9 cellular contexts compared by ENCODE assay signal in genomic region chr6:46491201-46491788, GRCh38. TPM values are rescaled to one million over a fixed set of nuclear protein-coding genes. Genes with fewer than 3 reads are reported as not detected.
A peak's percentile ranks its signal among the peaks of the same experiment; 100 is the strongest.
DNase-seq lines count a peak whose midpoint lies in the region; ATAC-seq, FAIRE-seq and TF ChIP-seq lines count a peak whose summit lies in the region.
"Had no signal": no experiment of that assay in that cellular context is flagged by ENCODE, and none has a peak within 500 bp of the region (broad histone marks: within the 10 kb centered on the region; RNA-seq: fewer than 3 reads in every experiment).

TSS of gene RCAN2 (minus strand) at chr6:46491449.

- DNase-seq in D721Med (ENCODE audit: insufficient read length, low spot score) (peak; percentile 34), NCI-H128 (lab: John Stamatoyannopoulos, UW; ENCODE audit: unreplicated experiment) (peak; percentile 25), fibroblast of lung (ENCODE audit: low read depth in 2 of 2) (peak; percentile 25 to 26), tibial artery (peak; percentile 66 to 89)
- peak; percentile 22 for DNase-seq in activated CD8-positive, alpha-beta memory T cell treated with anti-CD3 and anti-CD28 coated beads, Interleukin-2, amount 50 U/mL, for 4 hours

- peak within 1 kb of the TSS; percentile 88 for H3K4me2 ChIP-seq in fibroblast of lung (ENCODE audit: extremely low read depth, insufficient read depth, low read length)

- H3K36me3 ChIP-seq in fibroblast of lung (ENCODE audit: control insufficient read depth, insufficient read depth, low read length): no peaks in the 10 kb centered on the region
- no peaks in the 10 kb centered on the region for H3K36me3 ChIP-seq in mucosa of rectum (ENCODE audit: control insufficient read depth in 2 of 2, insufficient read depth in 2 of 2, low read length in 2 of 2)
- H3K36me3 ChIP-seq in tibial artery: no peaks in the 10 kb centered on the region

- FAIRE-seq in D721Med (lab: Jason Lieb, UNC): no peak
- FAIRE-seq: TTC549 had no signal

- H3K4me1 ChIP-seq in fibroblast of lung (ENCODE audit: control insufficient read depth, extremely low read depth, insufficient read depth, low read length) (no peaks in the 10 kb centered on the region), mucosa of rectum (ENCODE audit: control insufficient read depth in 2 of 2, insufficient read depth in 2 of 2, low read length in 2 of 2) (peaks cover 0 to 4% of the 10 kb centered on the region in 2 donors), tibial artery (peaks cover 0 to 53% (median 14%) of the 10 kb centered on the region in 4 donors)

- no peak for TF ChIP-seq CTCF in D721Med (IDR thresholded peaks at IDR 0.05; ENCODE audit: insufficient read depth, missing control alignments)
- no peak for TF ChIP-seq CTCF in fibroblast of lung (conservative IDR thresholded peaks at IDR 0.05 in 1 of 2, IDR thresholded peaks at IDR 0.05 in 1 of 2; ENCODE audit: low read depth in 1 of 2, low read length in 2 of 2)
- TF ChIP-seq CTCF in tibial artery (IDR thresholded peaks at IDR 0.05): no peak

- intact Hi-C loops in tibial artery (cut with DNase I; ENCODE audit: low total_unique reads): loop anchor here (2.0 to 10.0 kb wide), 3 partner anchors 70 to 276 kb away; no protein-coding TSS in a partner anchor

- no peaks in the 10 kb centered on the region for H3K79me2 ChIP-seq in fibroblast of lung (ENCODE audit: control insufficient read depth, insufficient read depth, low read length)

- H4K20me1 ChIP-seq in fibroblast of lung (ENCODE audit: control insufficient read depth, extremely low read depth, insufficient read depth, low read length): no peaks in the 10 kb centered on the region

- no peaks in the 10 kb centered on the region for H3K9me3 ChIP-seq in fibroblast of lung (ENCODE audit: control insufficient read depth, insufficient read depth, low read depth, low read length)
- no peaks in the 10 kb centered on the region for H3K9me3 ChIP-seq in mucosa of rectum (ENCODE audit: control insufficient read depth in 2 of 2, low read length in 2 of 2)
- H3K9me3 ChIP-seq in tibial artery: no peaks in the 10 kb centered on the region

- H3K27ac ChIP-seq in fibroblast of lung (ENCODE audit: insufficient read depth, low read length) (no peak within 1 kb of the TSS), mucosa of rectum (ENCODE audit: low read depth in 2 of 2, low read length in 2 of 2) (peak within 1 kb of the TSS; percentile 61 to 75), tibial artery (peak within 1 kb of the TSS; percentile 96 to 97)

- ATAC-seq in GM21529 (IDR thresholded peaks at IDR 0.05; ENCODE audit: unreplicated experiment): peak; percentile 60
- no peak for ATAC-seq in GM21526 (IDR thresholded peaks at IDR 0.05; ENCODE audit: low FRiP score, unreplicated experiment)

- H3K9ac ChIP-seq in fibroblast of lung (ENCODE audit: insufficient read depth, low read length) (peak within 1 kb of the TSS; percentile 62), mucosa of rectum (ENCODE audit: low read depth in 1 of 2, low read length in 2 of 2) (peak within 1 kb of the TSS in 1 of 2 donors; percentile 68)

- peak within 1 kb of the TSS; percentile 62 for H2AFZ ChIP-seq in fibroblast of lung (ENCODE audit: low read length)

- H3K4me3 ChIP-seq in fibroblast of lung (replicated peaks in 1 of 4; ENCODE audit: control extremely low read depth in 1 of 4, insufficient read depth in 1 of 4, low read depth in 3 of 4, low read length in 4 of 4) (peak within 1 kb of the TSS; percentile 36 to 63 (median 58)), mucosa of rectum (ENCODE audit: low read length in 2 of 2) (peak within 1 kb of the TSS; percentile 73 to 75), tibial artery (peak within 1 kb of the TSS; percentile 73 to 88)

- H3K27me3 ChIP-seq in fibroblast of lung (ENCODE audit: control insufficient read depth, insufficient read depth, low read length): peaks cover 7% of the 10 kb centered on the region
- H3K27me3 ChIP-seq in mucosa of rectum (ENCODE audit: control insufficient read depth in 2 of 2, insufficient read depth in 2 of 2, low read length in 2 of 2): peaks cover 16 to 22% of the 10 kb centered on the region in 2 donors
- H3K27me3 ChIP-seq in tibial artery: no peaks in the 10 kb centered on the region

RNA-seq across cellular contexts. Expression of gene RCAN2, which starts in this region (rescaled TPM):
- total RNA-seq in fibroblast of lung: 5.6 and 11.7 TPM in 2 replicates
- polyA plus RNA-seq in fibroblast of lung: 4.6 and 38.0 TPM in 2 replicates
- 4.1 and 31.4 TPM in 2 replicates for polyA plus RNA-seq in fibroblast of lung (2012)
- polyA minus RNA-seq in fibroblast of lung (ENCODE audit: low replicate concordance): 2.8 and 31.8 TPM in 2 replicates

Comparison
In these comparisons a context has a peak if more than half of its experiments do, and no peak if none do; other contexts are left out.
1. DNase-seq: peak in every context shown above with its lines; median percentile 78 in tibial artery; 34 in D721Med; 26 in fibroblast of lung; 25 in NCI-H128; 22 in activated CD8-positive, alpha-beta memory T cell treated with anti-CD3 and anti-CD28 coated beads, Interleukin-2, amount 50 U/mL, for 4 hours.